In genomic region chr9:120387257-120387999, GRCh38 we compare ENCODE assay signal across 17 cellular contexts.
A peak's percentile ranks its signal among the peaks of the same experiment; 100 is the strongest.
DNase-seq lines count a peak whose midpoint lies in the region; ATAC-seq, FAIRE-seq and TF ChIP-seq lines count a peak whose summit lies in the region.
"Had no signal": no experiment of that assay in that cellular context is flagged by ENCODE, and none has a peak within 500 bp of the region (broad histone marks: within the 10 kb centered on the region; RNA-seq: fewer than 3 reads in every experiment).

No MANE protein-coding gene starts in this region.

- TF ChIP-seq POLR2A in HepG2 (IDR thresholded peaks at IDR 0.05; ENCODE audit: insufficient read depth in 1 of 2, low read depth in 2 of 2, low read length in 2 of 2): no peak

- TF ChIP-seq RAD21 in HepG2 (CRISPR knock-in tag; IDR thresholded peaks at IDR 0.05): 0 out of 2 replicates have a peak, but pooled peaks have one; percentile 33

- H3K9ac ChIP-seq in HepG2 (ENCODE audit: insufficient read depth, low read depth, low read length): peak overlapping the region; percentile 33

- H3K4me2 ChIP-seq in HepG2 (ENCODE audit: low read depth, low read length): peak overlapping the region; percentile 70

- no peak overlapping the region for H3K4me3 ChIP-seq in HepG2 (replicated peaks in 1 of 3; ENCODE audit: insufficient read depth in 1 of 3, low read depth in 2 of 3, low read length in 3 of 3)

- H3K27ac ChIP-seq in C4-2B: peak overlapping the region; percentile 67
- H3K27ac ChIP-seq in HepG2 (ENCODE audit: extremely low read length, insufficient read depth, low read length): peak overlapping the region; percentile 94

- intact Hi-C loops in HepG2 (cut with micrococcal nuclease; ENCODE audit: unreplicated experiment): no loop called here

- 53% methylated on average over 8 of the region's 14 CpGs for WGBS in HepG2 (ENCODE audit: low lambda C conversion rate)

- BruUV-seq in HepG2 (replicated peaks; lab: Mats Ljungman, UMichigan): no TSS peak

- peaks cover 4 to 32% of the 10 kb centered on the region in 2 experiments for H3K36me3 ChIP-seq in HepG2 (replicated peaks in 1 of 2; ENCODE audit: control insufficient read depth in 1 of 2, insufficient read depth in 2 of 2, low read length in 2 of 2)

- no peaks in the 10 kb centered on the region for H3K27me3 ChIP-seq in HepG2 (ENCODE audit: control insufficient read depth in 1 of 2, insufficient read depth in 2 of 2, low read length in 2 of 2)

- TF ChIP-seq CTCF in C4-2B (conservative IDR thresholded peaks at IDR 0.05): no peak
- peak; percentile 75 for TF ChIP-seq CTCF in HepG2 (CRISPR knock-in tag; IDR thresholded peaks at IDR 0.05)

- H4K20me1 ChIP-seq in HepG2 (ENCODE audit: insufficient read depth, low read length): no peaks in the 10 kb centered on the region

- POLR2A ChIA-PET in HepG2 (lab: Yijun Ruan, JAX): interaction anchor here (1.2 to 2.3 kb wide), 4 partner anchors 16 to 184 kb away, joined by 5 to 16 read pairs (median 6); no protein-coding TSS in a partner anchor

- FAIRE-seq in HepG2 (lab: Jason Lieb, UNC): peak; percentile 85
- FAIRE-seq: frontal cortex, islet of Langerhans had no signal

- H3K4me1 ChIP-seq in HepG2 (ENCODE audit: insufficient read depth, low read length): peaks cover 98% of the 10 kb centered on the region

- H3K9me3 ChIP-seq in HepG2 (ENCODE audit: low read length): no peaks in the 10 kb centered on the region

- in situ Hi-C loops in HepG2 (cut with HindIII; ENCODE audit: extremely low pct_ligation_motif_present, low pct_unique_long_range_greater_than_20kb): no loop called here

- TF ChIP-seq EP300 in HepG2 (IDR thresholded peaks at IDR 0.05; ENCODE audit: low read depth in 2 of 2, low read length in 2 of 2): no peak
- 0 out of 2 replicates have a peak, but pooled peaks have one; percentile 49 for TF ChIP-seq EP300 in HepG2 (CRISPR knock-in tag; IDR thresholded peaks at IDR 0.05; ENCODE audit: borderline replicate concordance)

- CTCF ChIA-PET in HepG2 (lab: Yijun Ruan, JAX; ENCODE audit: low intra/inter-chr PET ratio, low total read pairs): interaction anchor here (0.8 kb wide), 1 partner anchor 21 kb away, joined by 3 read pairs; no protein-coding TSS in a partner anchor

- peak; percentile 27 for ATAC-seq in HepG2
- no peak for ATAC-seq in GM21423 (IDR thresholded peaks at IDR 0.05; ENCODE audit: unreplicated experiment)
- no peak for ATAC-seq in GM18861 (IDR thresholded peaks at IDR 0.05; ENCODE audit: unreplicated experiment)
- ATAC-seq: stimulated activated naive B cell treated with anti-CD40 and anti-IgM and Interleukin-4, amounts not matched to agents 10 μg/mL and 1 μg/mL and 100 μg/mL, for 72 hours had no signal

- DNase-seq in NCI-H1105 (lab: John Stamatoyannopoulos, UW) (peak; percentile 74), NCI-H510A treated with DMSO at 0.1 percent for 48 hours (lab: John Stamatoyannopoulos, UW) (peak; percentile 95), HepG2 (ENCODE audit: low spot score) (peak; percentile 80), germinal center (ENCODE audit: low spot score) (no peak), EL (no peak)
- DNase-seq: activated CD4-positive, alpha-beta T cell treated with anti-CD3 and anti-CD28 coated beads, Interleukin-2, amount 50 U/mL, for 4 hours; endodermal cell; H9; right cardiac atrium; stimulated activated CD4-positive, alpha-beta T cell treated with anti-CD3 and anti-CD28 coated beads, Interleukin-4, amount 100 ng/mL, for 4 hours; stimulated activated naive B cell treated with anti-CD40 and anti-IgM and Interleukin-4, amounts not matched to agents 10 μg/mL and 1 μg/mL and 100 μg/mL, for 72 hours; T-helper 2 cell had no signal

- H3K79me2 ChIP-seq in HepG2 (ENCODE audit: insufficient read depth, low read length): no peaks in the 10 kb centered on the region

- H2AFZ ChIP-seq in HepG2 (ENCODE audit: low read length): no peak overlapping the region

TF ChIP-seq in HepG2, 621 proteins besides CTCF, POLR2A, EP300 and RAD21 (continues in another document):
- TF ChIP-seq HOXA3 (CRISPR knock-in tag; IDR thresholded peaks at IDR 0.05) (peak; percentile 67), TSC22D2 (CRISPR knock-in tag; IDR thresholded peaks at IDR 0.05; ENCODE audit: borderline replicate concordance) (no peak), THRA (CRISPR knock-in tag; IDR thresholded peaks at IDR 0.05; ENCODE audit: borderline replicate concordance) (peak; percentile 57; the same call in 1 of the 2 replicates), ELF1 (CRISPR knock-in tag; IDR thresholded peaks at IDR 0.05) (peak; percentile 37; the same call in 1 of the 2 replicates), ZNF761 (CRISPR knock-in tag; conservative IDR thresholded peaks at IDR 0.05) (no peak), ZNF329 (CRISPR knock-in tag; IDR thresholded peaks at IDR 0.05; ENCODE audit: low read depth) (no peak), ZNF660 (CRISPR knock-in tag; IDR thresholded peaks at IDR 0.05; ENCODE audit: borderline replicate concordance, low read depth) (no peak), ASH2L (IDR thresholded peaks at IDR 0.05; ENCODE audit: insufficient read length, low read depth, low read length) (no peak), BRCA1 (CRISPR knock-in tag; IDR thresholded peaks at IDR 0.05) (no peak), RFXAP (CRISPR knock-in tag; IDR thresholded peaks at IDR 0.05; ENCODE audit: borderline replicate concordance) (no peak), ONECUT2 (CRISPR knock-in tag; IDR thresholded peaks at IDR 0.05) (0 out of 2 replicates have a peak, but pooled peaks have one; percentile 25), ZNF597 (CRISPR knock-in tag; IDR thresholded peaks at IDR 0.05) (no peak), ZNF205 (CRISPR knock-in tag; IDR thresholded peaks at IDR 0.05) (peak; percentile 63; the same call in 1 of the 2 replicates), ZNF24 (IDR thresholded peaks at IDR 0.05) (no peak; the same call in 1 of the 2 replicates), SRSF4 (IDR thresholded peaks at IDR 0.05; ENCODE audit: low read depth, low read length, poor library complexity, severe bottlenecking) (no peak), NFATC3 (CRISPR knock-in tag; IDR thresholded peaks at IDR 0.05) (no peak), ARNTL (CRISPR knock-in tag; IDR thresholded peaks at IDR 0.05) (no peak), BCL6 (CRISPR knock-in tag; IDR thresholded peaks at IDR 0.05) (peak; percentile 52), ZSCAN31 (CRISPR knock-in tag; IDR thresholded peaks at IDR 0.05; ENCODE audit: low read depth) (no peak; the same call in 1 of the 2 replicates), CC2D1A (CRISPR knock-in tag; IDR thresholded peaks at IDR 0.05) (no peak), ZNF232 (CRISPR knock-in tag; IDR thresholded peaks at IDR 0.05; ENCODE audit: borderline replicate concordance) (no peak), PPARG (CRISPR knock-in tag; conservative IDR thresholded peaks at IDR 0.05) (peak; percentile 47; the same call in 1 of the 2 replicates), ESRRA (CRISPR knock-in tag; IDR thresholded peaks at IDR 0.05; ENCODE audit: low read depth) (no peak), ZNF260 (CRISPR knock-in tag; IDR thresholded peaks at IDR 0.05; ENCODE audit: borderline replicate concordance, low read depth) (no peak)
- TF ChIP-seq, protein P1, sequence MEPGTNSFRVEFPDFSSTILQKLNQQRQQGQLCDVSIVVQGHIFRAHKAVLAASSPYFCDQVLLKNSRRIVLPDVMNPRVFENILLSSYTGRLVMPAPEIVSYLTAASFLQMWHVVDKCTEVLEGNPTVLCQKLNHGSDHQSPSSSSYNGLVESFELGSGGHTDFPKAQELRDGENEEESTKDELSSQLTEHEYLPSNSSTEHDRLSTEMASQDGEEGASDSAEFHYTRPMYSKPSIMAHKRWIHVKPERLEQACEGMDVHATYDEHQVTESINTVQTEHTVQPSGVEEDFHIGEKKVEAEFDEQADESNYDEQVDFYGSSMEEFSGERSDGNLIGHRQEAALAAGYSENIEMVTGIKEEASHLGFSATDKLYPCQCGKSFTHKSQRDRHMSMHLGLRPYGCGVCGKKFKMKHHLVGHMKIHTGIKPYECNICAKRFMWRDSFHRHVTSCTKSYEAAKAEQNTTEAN (CRISPR knock-in tag; conservative IDR thresholded peaks at IDR 0.05): no peak
- TF ChIP-seq, protein P2, sequence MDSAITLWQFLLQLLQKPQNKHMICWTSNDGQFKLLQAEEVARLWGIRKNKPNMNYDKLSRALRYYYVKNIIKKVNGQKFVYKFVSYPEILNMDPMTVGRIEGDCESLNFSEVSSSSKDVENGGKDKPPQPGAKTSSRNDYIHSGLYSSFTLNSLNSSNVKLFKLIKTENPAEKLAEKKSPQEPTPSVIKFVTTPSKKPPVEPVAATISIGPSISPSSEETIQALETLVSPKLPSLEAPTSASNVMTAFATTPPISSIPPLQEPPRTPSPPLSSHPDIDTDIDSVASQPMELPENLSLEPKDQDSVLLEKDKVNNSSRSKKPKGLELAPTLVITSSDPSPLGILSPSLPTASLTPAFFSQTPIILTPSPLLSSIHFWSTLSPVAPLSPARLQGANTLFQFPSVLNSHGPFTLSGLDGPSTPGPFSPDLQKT (CRISPR knock-in tag; IDR thresholded peaks at IDR 0.05; ENCODE audit: borderline replicate concordance): no peak
- TF ChIP-seq, protein P3, sequence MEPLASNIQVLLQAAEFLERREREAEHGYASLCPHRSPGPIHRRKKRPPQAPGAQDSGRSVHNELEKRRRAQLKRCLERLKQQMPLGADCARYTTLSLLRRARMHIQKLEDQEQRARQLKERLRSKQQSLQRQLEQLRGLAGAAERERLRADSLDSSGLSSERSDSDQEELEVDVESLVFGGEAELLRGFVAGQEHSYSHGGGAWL (CRISPR knock-in tag; IDR thresholded peaks at IDR 0.05): no peak

Comparison
In these comparisons a context has a peak if more than half of its experiments do, and no peak if none do; other contexts are left out.
1. DNase-seq: peak in NCI-H1105 (single experiment), NCI-H510A treated with DMSO at 0.1 percent for 48 hours (single experiment) and HepG2 (single experiment); none in germinal center (single experiment) and EL (single experiment).